In genomic region chr2:101763496-101764333, GRCh38 we compare ENCODE assay signal across 1 cellular context.
TF ChIP-seq lines count a peak whose summit lies in the region.

No MANE protein-coding gene starts in this region.

TF ChIP-seq in HepG2, 621 proteins besides CTCF, POLR2A, EP300 and RAD21 (continued from another document and continues in another):
- TF ChIP-seq MYC (CRISPR knock-in tag; IDR thresholded peaks at IDR 0.05; ENCODE audit: borderline replicate concordance) (0 out of 2 replicates have a peak, but pooled peaks have one; percentile 36), ARNT2 (CRISPR knock-in tag; IDR thresholded peaks at IDR 0.05; ENCODE audit: low read depth) (0 out of 2 replicates have a peak, but pooled peaks have one; percentile 34), ZNF101 (CRISPR knock-in tag; IDR thresholded peaks at IDR 0.05; ENCODE audit: borderline replicate concordance, low read depth) (no peak), CEBPB (IDR thresholded peaks at IDR 0.05; ENCODE audit: borderline replicate concordance, low read depth, low read length) (peak; percentile 90), ZC3H13 (CRISPR knock-in tag; IDR thresholded peaks at IDR 0.05) (no peak), ATRX (CRISPR knock-in tag; IDR thresholded peaks at IDR 0.05; ENCODE audit: borderline replicate concordance) (no peak), SIX4 (CRISPR knock-in tag; IDR thresholded peaks at IDR 0.05) (peak; percentile 82), MLX (CRISPR knock-in tag; IDR thresholded peaks at IDR 0.05) (peak; percentile 96), KAT2B (IDR thresholded peaks at IDR 0.05; ENCODE audit: borderline replicate concordance, low read depth, low read length) (no peak), ZSCAN9 (CRISPR knock-in tag; IDR thresholded peaks at IDR 0.05; ENCODE audit: borderline replicate concordance) (peak; percentile 51; the same call in 1 of the 2 replicates), HOXA7 (CRISPR knock-in tag; IDR thresholded peaks at IDR 0.05) (no peak), NCOR1 (IDR thresholded peaks at IDR 0.05; ENCODE audit: borderline replicate concordance, low read length) (peak; percentile 83; the same call in 1 of the 2 replicates), RERE (CRISPR knock-in tag; IDR thresholded peaks at IDR 0.05; ENCODE audit: low read depth) (peak; percentile 93), PTBP1 (IDR thresholded peaks at IDR 0.05; ENCODE audit: low read depth, low read length, poor library complexity, severe bottlenecking) (no peak), FOSL2 (CRISPR knock-in tag; IDR thresholded peaks at IDR 0.05) (peak; percentile 84), ZNF878 (CRISPR knock-in tag; IDR thresholded peaks at IDR 0.05) (no peak; the same call in 1 of the 2 replicates), NR2C2 (CRISPR knock-in tag; IDR thresholded peaks at IDR 0.05; ENCODE audit: borderline replicate concordance) (peak; percentile 88), PATZ1 (CRISPR knock-in tag; IDR thresholded peaks at IDR 0.05) (peak; percentile 72), MED1 (CRISPR knock-in tag; IDR thresholded peaks at IDR 0.05) (peak; percentile 84), ETS1 (CRISPR knock-in tag; IDR thresholded peaks at IDR 0.05) (no peak), KLF11 (CRISPR knock-in tag; IDR thresholded peaks at IDR 0.05) (peak; percentile 73; the same call in 1 of the 2 replicates), MEIS1 (CRISPR knock-in tag; IDR thresholded peaks at IDR 0.05; ENCODE audit: borderline replicate concordance) (0 out of 2 replicates have a peak, but pooled peaks have one; percentile 4), FOXA3 (CRISPR knock-in tag; IDR thresholded peaks at IDR 0.05) (peak; percentile 97), KDM6A (CRISPR knock-in tag; IDR thresholded peaks at IDR 0.05; ENCODE audit: low read depth) (0 out of 2 replicates have a peak, but pooled peaks have one; percentile 43), ZNF598 (CRISPR knock-in tag; IDR thresholded peaks at IDR 0.05; ENCODE audit: borderline replicate concordance) (no peak), USF2 (IDR thresholded peaks at IDR 0.05; ENCODE audit: low read depth, low read length) (peak; percentile 96), USF2 (CRISPR knock-in tag; IDR thresholded peaks at IDR 0.05; ENCODE audit: borderline replicate concordance) (peak; percentile 95; the same call in 1 of the 2 replicates), ZNF335 (CRISPR knock-in tag; IDR thresholded peaks at IDR 0.05) (no peak), TOPORS (CRISPR knock-in tag; IDR thresholded peaks at IDR 0.05) (no peak), SNRNP70 (IDR thresholded peaks at IDR 0.05; ENCODE audit: low read depth, low read length) (no peak), GPN1 (CRISPR knock-in tag; IDR thresholded peaks at IDR 0.05; ENCODE audit: borderline replicate concordance) (no peak), RFXANK (CRISPR knock-in tag; IDR thresholded peaks at IDR 0.05) (peak; percentile 45; the same call in 1 of the 2 replicates), ZNF3 (CRISPR knock-in tag; IDR thresholded peaks at IDR 0.05) (no peak), ATF7 (IDR thresholded peaks at IDR 0.05) (0 out of 2 replicates have a peak, but pooled peaks have one; percentile 41), ATF7 (CRISPR knock-in tag; IDR thresholded peaks at IDR 0.05) (no peak), PPARG (CRISPR knock-in tag; conservative IDR thresholded peaks at IDR 0.05) (peak; percentile 56), ZNF484 (CRISPR knock-in tag; IDR thresholded peaks at IDR 0.05; ENCODE audit: borderline replicate concordance, low read depth) (no peak), NFIC (IDR thresholded peaks at IDR 0.05; ENCODE audit: low read length) (peak; percentile 94), SATB2 (CRISPR knock-in tag; IDR thresholded peaks at IDR 0.05) (no peak), NFRKB (IDR thresholded peaks at IDR 0.05) (no peak), NR2F1 (CRISPR knock-in tag; IDR thresholded peaks at IDR 0.05) (peak; percentile 58 to 75; a peak in 2 of 4 replicates), TBX3 (IDR thresholded peaks at IDR 0.05; ENCODE audit: borderline replicate concordance) (peak; percentile 80; the same call in 1 of the 2 replicates), SMARCC2 (IDR thresholded peaks at IDR 0.05) (peak; percentile 36; the same call in 1 of the 2 replicates), ZNF496 (CRISPR knock-in tag; IDR thresholded peaks at IDR 0.05; ENCODE audit: insufficient replicate concordance) (no peak), RXRB (CRISPR knock-in tag; IDR thresholded peaks at IDR 0.05; ENCODE audit: borderline replicate concordance) (peak; percentile 80), ZNF343 (CRISPR knock-in tag; IDR thresholded peaks at IDR 0.05) (no peak), CHCHD3 (CRISPR knock-in tag; IDR thresholded peaks at IDR 0.05) (no peak), GATAD1 (CRISPR knock-in tag; IDR thresholded peaks at IDR 0.05) (peak; percentile 42; the same call in 1 of the 2 replicates), GFI1 (CRISPR knock-in tag; IDR thresholded peaks at IDR 0.05; ENCODE audit: borderline replicate concordance) (peak; percentile 97), KDM4B (CRISPR knock-in tag; IDR thresholded peaks at IDR 0.05) (0 out of 2 replicates have a peak, but pooled peaks have one; percentile 23), RFXAP (CRISPR knock-in tag; IDR thresholded peaks at IDR 0.05; ENCODE audit: borderline replicate concordance) (no peak), SOX13 (IDR thresholded peaks at IDR 0.05) (peak; percentile 80; the same call in 1 of the 2 replicates), SOX13 (CRISPR knock-in tag; conservative IDR thresholded peaks at IDR 0.05 in 1 of 2, IDR thresholded peaks at IDR 0.05 in 1 of 2) (peak in 1 of 2 experiments; percentile 97; a peak in 2 of 4 replicates), ZNF205 (CRISPR knock-in tag; IDR thresholded peaks at IDR 0.05) (peak; percentile 68), RCOR2 (CRISPR knock-in tag; IDR thresholded peaks at IDR 0.05) (peak; percentile 87), GATAD2A (CRISPR knock-in tag; IDR thresholded peaks at IDR 0.05) (peak; percentile 99)
- TF ChIP-seq, protein P1, sequence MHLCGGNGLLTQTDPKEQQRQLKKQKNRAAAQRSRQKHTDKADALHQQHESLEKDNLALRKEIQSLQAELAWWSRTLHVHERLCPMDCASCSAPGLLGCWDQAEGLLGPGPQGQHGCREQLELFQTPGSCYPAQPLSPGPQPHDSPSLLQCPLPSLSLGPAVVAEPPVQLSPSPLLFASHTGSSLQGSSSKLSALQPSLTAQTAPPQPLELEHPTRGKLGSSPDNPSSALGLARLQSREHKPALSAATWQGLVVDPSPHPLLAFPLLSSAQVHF (CRISPR knock-in tag; IDR thresholded peaks at IDR 0.05): no peak
- TF ChIP-seq, protein P2, sequence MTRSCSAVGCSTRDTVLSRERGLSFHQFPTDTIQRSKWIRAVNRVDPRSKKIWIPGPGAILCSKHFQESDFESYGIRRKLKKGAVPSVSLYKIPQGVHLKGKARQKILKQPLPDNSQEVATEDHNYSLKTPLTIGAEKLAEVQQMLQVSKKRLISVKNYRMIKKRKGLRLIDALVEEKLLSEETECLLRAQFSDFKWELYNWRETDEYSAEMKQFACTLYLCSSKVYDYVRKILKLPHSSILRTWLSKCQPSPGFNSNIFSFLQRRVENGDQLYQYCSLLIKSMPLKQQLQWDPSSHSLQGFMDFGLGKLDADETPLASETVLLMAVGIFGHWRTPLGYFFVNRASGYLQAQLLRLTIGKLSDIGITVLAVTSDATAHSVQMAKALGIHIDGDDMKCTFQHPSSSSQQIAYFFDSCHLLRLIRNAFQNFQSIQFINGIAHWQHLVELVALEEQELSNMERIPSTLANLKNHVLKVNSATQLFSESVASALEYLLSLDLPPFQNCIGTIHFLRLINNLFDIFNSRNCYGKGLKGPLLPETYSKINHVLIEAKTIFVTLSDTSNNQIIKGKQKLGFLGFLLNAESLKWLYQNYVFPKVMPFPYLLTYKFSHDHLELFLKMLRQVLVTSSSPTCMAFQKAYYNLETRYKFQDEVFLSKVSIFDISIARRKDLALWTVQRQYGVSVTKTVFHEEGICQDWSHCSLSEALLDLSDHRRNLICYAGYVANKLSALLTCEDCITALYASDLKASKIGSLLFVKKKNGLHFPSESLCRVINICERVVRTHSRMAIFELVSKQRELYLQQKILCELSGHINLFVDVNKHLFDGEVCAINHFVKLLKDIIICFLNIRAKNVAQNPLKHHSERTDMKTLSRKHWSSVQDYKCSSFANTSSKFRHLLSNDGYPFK (CRISPR knock-in tag; IDR thresholded peaks at IDR 0.05; ENCODE audit: borderline replicate concordance): no peak
- TF ChIP-seq, protein P3, sequence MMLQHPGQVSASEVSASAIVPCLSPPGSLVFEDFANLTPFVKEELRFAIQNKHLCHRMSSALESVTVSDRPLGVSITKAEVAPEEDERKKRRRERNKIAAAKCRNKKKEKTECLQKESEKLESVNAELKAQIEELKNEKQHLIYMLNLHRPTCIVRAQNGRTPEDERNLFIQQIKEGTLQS (CRISPR knock-in tag; IDR thresholded peaks at IDR 0.05): 0 out of 2 replicates have a peak, but pooled peaks have one; percentile 38
